19 cellular contexts compared by ENCODE assay signal in the genomic region with DNA sequence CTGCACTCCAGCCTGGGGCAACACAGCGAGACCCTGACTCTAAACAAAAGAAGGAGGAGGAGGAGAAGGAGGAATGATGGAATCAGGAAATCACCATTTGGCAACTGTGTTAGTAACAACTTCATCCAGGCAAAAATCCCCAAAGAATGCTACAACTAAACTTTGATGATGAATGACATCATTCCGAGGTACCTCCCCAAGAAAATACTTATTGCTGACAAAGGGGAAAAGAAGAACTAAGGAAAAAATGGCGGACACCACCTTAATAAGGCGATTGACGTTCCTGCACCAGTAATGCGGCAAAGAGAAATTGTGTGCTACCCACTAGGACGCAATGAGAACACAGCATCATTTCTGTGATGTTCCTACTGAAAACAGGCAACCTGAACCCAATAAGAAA.
"Had no signal": no experiment of that assay in that cellular context is flagged by ENCODE, and none has a peak within 500 bp of the region (broad histone marks: within the 10 kb centered on the region; RNA-seq: fewer than 3 reads in every experiment).

No MANE protein-coding gene starts in this region.

- H3K27me3 ChIP-seq: ovary, uterus had no signal

- H3K36me3 Mint-ChIP-seq: stimulated activated naive B cell treated with anti-CD40 and anti-IgM and Interleukin-4, amounts not matched to agents 10 μg/mL and 1 μg/mL and 100 μg/mL, for 72 hours had no signal

- H3K4me1 Mint-ChIP-seq: nephron had no signal

- H3K4me1 ChIP-seq: psoas muscle, uterus had no signal

- H3K27ac Mint-ChIP-seq: nephron; stimulated activated naive B cell treated with anti-CD40 and anti-IgM and Interleukin-4, amounts not matched to agents 10 μg/mL and 1 μg/mL and 100 μg/mL, for 72 hours; stimulated activated naive CD8-positive, alpha-beta T cell treated with anti-CD3 and anti-CD28 coated beads, Interleukin-15, Interleukin-2, amounts not matched to agents 100 ng/mL and 50 ng/mL, for 24 hours had no signal

- H3K4me3 Mint-ChIP-seq: stimulated activated naive CD8-positive, alpha-beta T cell treated with anti-CD3 and anti-CD28 coated beads, Interleukin-15, Interleukin-2, amounts not matched to agents 100 ng/mL and 50 ng/mL, for 24 hours had no signal

- ATAC-seq: left ventricle myocardium superior; lower lobe of right lung; psoas muscle; right cardiac atrium; stimulated activated naive B cell treated with anti-CD40 and anti-IgM and Interleukin-4, amounts not matched to agents 10 μg/mL and 1 μg/mL and 100 μg/mL, for 72 hours; upper lobe of right lung had no signal

- H3K4me3 ChIP-seq: lower lobe of right lung, ovary, upper lobe of right lung, uterus had no signal

- DNase-seq: dorsolateral prefrontal cortex; effector CD4-positive, alpha-beta T cell; left ventricle myocardium superior; lower lobe of right lung; nucleus accumbens; ovary; posterior cingulate gyrus; psoas muscle; right cardiac atrium; spleen; stimulated activated CD4-positive, alpha-beta T cell treated with anti-CD3 and anti-CD28 coated beads, Interleukin-2, amount 100 ng/mL, for 48 hours; stimulated activated naive B cell treated with anti-CD40 and anti-IgM and Interleukin-4, amounts not matched to agents 10 μg/mL and 1 μg/mL and 100 μg/mL, for 72 hours; transverse colon; upper lobe of right lung; uterus had no signal

- H3K27ac ChIP-seq: dorsolateral prefrontal cortex, lower lobe of right lung, ovary, psoas muscle, skin epidermis, spleen, suprapubic skin, transverse colon, upper lobe of right lung, uterus had no signal

- H3K36me3 ChIP-seq: lower lobe of right lung, ovary, spleen, suprapubic skin, transverse colon, upper lobe of right lung, uterus had no signal
